ENCODE assay signal across 9 cellular contexts in the genomic region with DNA sequence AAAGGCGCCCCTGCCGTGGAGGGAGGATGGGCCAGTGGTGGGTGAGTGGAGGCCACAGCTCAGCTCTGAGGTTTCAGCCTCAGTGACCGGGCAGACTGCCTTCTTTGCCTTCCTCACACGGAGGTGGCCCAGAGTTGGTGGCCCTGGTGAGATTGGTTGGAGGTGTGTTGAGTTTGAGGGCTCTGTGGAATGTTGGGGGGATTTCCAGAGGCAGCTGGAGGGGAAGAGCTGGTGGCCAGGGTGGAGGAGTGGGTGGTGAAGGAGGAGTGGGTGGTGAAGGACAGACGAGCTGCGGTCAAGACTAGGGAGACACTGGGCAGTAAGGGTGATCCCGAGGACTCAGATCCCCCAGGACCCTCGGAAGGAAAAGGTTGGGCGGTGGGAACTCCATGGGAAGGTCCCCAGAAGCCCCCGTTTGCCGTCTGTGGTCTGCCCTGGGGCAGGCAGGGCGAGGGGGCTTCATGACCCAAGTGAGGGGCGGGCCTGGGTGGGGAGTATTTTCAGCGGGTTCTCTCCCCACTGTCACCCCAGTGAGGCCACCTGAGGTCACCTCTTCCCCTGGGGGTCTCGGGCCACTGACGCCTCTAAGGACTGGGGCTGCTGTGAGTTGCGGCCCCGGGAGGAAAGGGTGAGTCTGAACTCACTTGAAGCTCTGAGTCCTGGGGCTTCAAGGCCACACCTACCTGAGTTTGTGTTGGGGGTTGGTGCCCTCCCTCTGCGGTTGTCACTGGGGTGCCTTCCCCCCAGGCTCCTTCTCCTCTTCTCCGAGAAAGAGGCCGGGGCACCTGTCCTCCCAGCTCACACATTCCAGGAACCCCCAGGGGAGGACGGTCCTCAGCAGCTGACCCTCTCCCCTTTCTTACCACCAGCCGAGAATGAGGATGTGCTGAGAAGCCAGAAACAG. TPM values are rescaled to one million over a fixed set of nuclear protein-coding genes. Genes with fewer than 3 reads are reported as not detected.
DNase-seq lines count a peak whose midpoint lies in the region; ATAC-seq, FAIRE-seq and TF ChIP-seq lines count a peak whose summit lies in the region.
"Had no signal": no experiment of that assay in that cellular context is flagged by ENCODE, and none has a peak within 500 bp of the region (broad histone marks: within the 10 kb centered on the region; RNA-seq: fewer than 3 reads in every experiment).

No MANE protein-coding gene starts in this region.

- H3K4me3 ChIP-seq in GM12864 (ENCODE audit: low read depth, low read length) (peak overlapping the region; percentile 50), SU-DHL-6 (ENCODE audit: insufficient read depth, low read length, poor library complexity, severe bottlenecking) (peak overlapping the region; percentile 31), pancreas (no peak overlapping the region)

- H3K27me3 ChIP-seq in SU-DHL-6 (ENCODE audit: low read length) (no peaks in the 10 kb centered on the region), pancreas (no peaks in the 10 kb centered on the region)

- H3K9ac ChIP-seq in SU-DHL-6 (ENCODE audit: low read length) = peak overlapping the region; percentile 52

- DNase-seq in GM12864 (ENCODE audit: low read depth) (peak; percentile 54), SKM-1 treated with dmso at 0.1 percent for 144 hours (lab: John Stamatoyannopoulos, UW; ENCODE audit: unreplicated experiment) (no peak), NCI-H2081 treated with DMSO at 0.1 percent for 48 hours (lab: John Stamatoyannopoulos, UW) (no peak), pancreas (no peak), GM19240 (ENCODE audit: insufficient read length, low spot score) (no peak)
- DNase-seq in activated effector memory CD4-positive, alpha-beta T cell treated with anti-CD3 and anti-CD28 coated beads, Interleukin-2, amount 50 U/mL, for 16 hours = peak; percentile 86
- DNase-seq in stimulated activated CD4-positive, alpha-beta T cell treated with anti-CD3 and anti-CD28 coated beads, Interleukin-15, amount 100 ng/mL, for 48 hours (ENCODE audit: low read depth in 2 of 2) = peak; percentile 65 to 72
- DNase-seq: SHP77 treated with DMSO at 0.1 percent for 48 hours had no signal

- no peak for TF ChIP-seq CTCF in GM12864 (IDR thresholded peaks at IDR 0.05; ENCODE audit: low read depth, low read length, missing control alignments)
- no peak for TF ChIP-seq CTCF in SU-DHL-6 (IDR thresholded peaks at IDR 0.05; ENCODE audit: insufficient read depth, low read length, poor library complexity, severe bottlenecking)
- TF ChIP-seq CTCF in pancreas (IDR thresholded peaks at IDR 0.05) = no peak

- 50 to 64% methylated on average over 21 to 23 of the region's 23 CpGs for WGBS in pancreas, 2 donors

- H3K27ac ChIP-seq in SU-DHL-6 (ENCODE audit: low read depth, low read length) (peak overlapping the region; percentile 72), pancreas (no peak overlapping the region)

- peaks cover 11% of the 10 kb centered on the region for H3F3A ChIP-seq in SU-DHL-6 (ENCODE audit: insufficient read depth)

- FAIRE-seq in pancreas (lab: Jason Lieb, UNC) = no peak

- no peaks in the 10 kb centered on the region for H3K4me1 ChIP-seq in pancreas

- H3K79me2 ChIP-seq in SU-DHL-6 (ENCODE audit: insufficient read depth, low read length) = no peaks in the 10 kb centered on the region

- no peaks in the 10 kb centered on the region for H3K9me2 ChIP-seq in SU-DHL-6 (replicated peaks; ENCODE audit: insufficient read depth, low read length)

- intact Hi-C loops in pancreas (cut with DNase I) = no loop called here

- H2AFZ ChIP-seq in SU-DHL-6 (ENCODE audit: low read depth, low read length, severe bottlenecking) = no peak overlapping the region

- H4K20me1 ChIP-seq in SU-DHL-6 (ENCODE audit: low read depth, low read length) = no peaks in the 10 kb centered on the region

- H3K4me2 ChIP-seq in SU-DHL-6 (ENCODE audit: low read depth, low read length, poor library complexity, severe bottlenecking) = peak overlapping the region; percentile 64

- H3K36me3 ChIP-seq in SU-DHL-6 (ENCODE audit: low read length) (no peaks in the 10 kb centered on the region), pancreas (no peaks in the 10 kb centered on the region)

- ATAC-seq in pancreas = no peak

- no peaks in the 10 kb centered on the region for H3K9me3 ChIP-seq in SU-DHL-6 (ENCODE audit: insufficient read depth, low read length)
- no peaks in the 10 kb centered on the region for H3K9me3 ChIP-seq in pancreas

RNA-seq across cellular contexts. Expression of gene PIK3CD, which starts 22.7 kb away (rescaled TPM):
- 10 to 100 TPM in 1 of 6 donors, 1 to 10 TPM in 5; 1.9 to 10.6 (median 2.2) TPM for total RNA-seq in pancreas
- 1 to 10 TPM; 2.4 to 3.8 TPM for polyA plus RNA-seq in pancreas

RNA-seq across cellular contexts. Expression of gene TMEM201, which starts 40.1 kb away (rescaled TPM):
- 1 to 10 TPM; 2.9 to 7.0 (median 5.6) TPM for total RNA-seq in pancreas
- 1 to 10 TPM; 6.7 to 7.2 TPM for polyA plus RNA-seq in pancreas

Comparison
In these comparisons a context has a peak if more than half of its experiments do, and no peak if none do; other contexts are left out.
1. DNase-seq: peak in GM12864 (single experiment), activated effector memory CD4-positive, alpha-beta T cell treated with anti-CD3 and anti-CD28 coated beads, Interleukin-2, amount 50 U/mL, for 16 hours (single experiment) and stimulated activated CD4-positive, alpha-beta T cell treated with anti-CD3 and anti-CD28 coated beads, Interleukin-15, amount 100 ng/mL, for 48 hours (2 of 2); none in SKM-1 treated with dmso at 0.1 percent for 144 hours (single experiment), NCI-H2081 treated with DMSO at 0.1 percent for 48 hours (single experiment), pancreas (0 of 6) and GM19240 (single experiment).
2. H3K4me3 ChIP-seq: peak in GM12864 (single experiment) and SU-DHL-6 (single experiment); none in pancreas (0 of 4).